In genomic region chr9:69036799-69037198, GRCh38 we compare ENCODE assay signal across 1 cellular context.
TF ChIP-seq lines count a peak whose summit lies in the region.

No MANE protein-coding gene starts in this region.

TF ChIP-seq in HCT116, 20 proteins besides CTCF, POLR2A, EP300 and RAD21 (continued from another document):
- TF ChIP-seq EZH2phosphoT487 (IDR thresholded peaks at IDR 0.05; ENCODE audit: borderline replicate concordance) (no peak), ATF3 (IDR thresholded peaks at IDR 0.05) (no peak), ZFX (IDR thresholded peaks at IDR 0.05) (no peak), SIN3A (IDR thresholded peaks at IDR 0.05; ENCODE audit: low read depth) (no peak), SRF (IDR thresholded peaks at IDR 0.05; ENCODE audit: low read depth) (no peak), MAX (IDR thresholded peaks at IDR 0.05) (no peak)
TF ChIP-seq in HCT116: peak in this region for 0.
